ENCODE assay signal across 8 cellular contexts in genomic region chr13:49791214-49791752, GRCh38. TPM values are rescaled to one million over a fixed set of nuclear protein-coding genes. Genes with fewer than 3 reads are reported as not detected.
DNase-seq lines count a peak whose midpoint lies in the region; ATAC-seq and TF ChIP-seq lines count a peak whose summit lies in the region.

No MANE protein-coding gene starts in this region.

- no peak for TF ChIP-seq EP300 in ovary (IDR thresholded peaks at IDR 0.05)

- no peaks in the 10 kb centered on the region for H3K36me3 ChIP-seq in ovary

- TF ChIP-seq POLR2A in ovary (IDR thresholded peaks at IDR 0.05) = no peak

- H3K27me3 ChIP-seq in foreskin keratinocyte (no peaks in the 10 kb centered on the region), ovary (no peaks in the 10 kb centered on the region)

- peak; percentile 8 to 18 for DNase-seq in activated CD4-positive, alpha-beta T cell treated with anti-CD3 and anti-CD28 coated beads for 4 hours
- DNase-seq in activated CD4-positive, alpha-beta T cell treated with anti-CD3 and anti-CD28 coated beads for 48 hours = no peak
- DNase-seq in Kasumi-1 (lab: John Stamatoyannopoulos, UW) (peak; percentile 28 to 36), foreskin keratinocyte (peak; percentile 11 to 33), ovary (no peak), ureter (ENCODE audit: low spot score) (no peak)
- peak; percentile 2 to 8 for DNase-seq in activated CD4-positive, alpha-beta T cell treated with anti-CD3 and anti-CD28 coated beads, Interleukin-2, amount 50 U/mL, for 48 hours

- H3K27ac ChIP-seq in foreskin keratinocyte (no peak overlapping the region), ovary (peak overlapping the region in 1 of 2 donors; percentile 92)

- H3K4me3 ChIP-seq in ovary = peak overlapping the region; percentile 71

- TF ChIP-seq CTCF in foreskin keratinocyte (conservative IDR thresholded peaks at IDR 0.05) (peak; percentile 24), ovary (IDR thresholded peaks at IDR 0.05) (no peak)

- H3K4me1 ChIP-seq in foreskin keratinocyte (peaks cover 3% of the 10 kb centered on the region), ovary (ENCODE audit: insufficient read depth) (peaks cover 7% of the 10 kb centered on the region)

- WGBS in ovary, 3 donors = 7 to 12% (median 8%) methylated on average over 11 of the region's 11 CpGs

- no peak for ATAC-seq in foreskin keratinocyte
- ATAC-seq in HG02840 (IDR thresholded peaks at IDR 0.05; ENCODE audit: low FRiP score, unreplicated experiment) = no peak

- intact Hi-C loops in ovary (cut with DNase I) = loop anchor here in 1 of 4 donors (5.0 kb wide), 2 partner anchors 99 to 1091 kb away; partner anchors contain the start of gene EBPL

- no peaks in the 10 kb centered on the region for H3K9me3 ChIP-seq in ovary

RNA-seq across cellular contexts. Expression of gene KPNA3, which starts 1.2 kb away (rescaled TPM):
- total RNA-seq in foreskin keratinocyte (43.0 and 45.6 TPM in 2 replicates), ovary (10 to 100 TPM; 10.8 to 30.9 (median 23.9) TPM), ureter (26.4 TPM)
- polyA plus RNA-seq in foreskin keratinocyte (14.1 and 17.9 TPM in 2 replicates), ovary (10 to 100 TPM in 1 of 2 donors, 1 to 10 TPM in 1; 9.1 to 17.5 TPM)

Comparison
In these comparisons a context has a peak if more than half of its experiments do, and no peak if none do; other contexts are left out.
1. DNase-seq: peak in activated CD4-positive, alpha-beta T cell treated with anti-CD3 and anti-CD28 coated beads for 4 hours (2 of 2), Kasumi-1 (2 of 2), activated CD4-positive, alpha-beta T cell treated with anti-CD3 and anti-CD28 coated beads, Interleukin-2, amount 50 U/mL, for 48 hours (2 of 2) and foreskin keratinocyte (2 of 2); none in activated CD4-positive, alpha-beta T cell treated with anti-CD3 and anti-CD28 coated beads for 48 hours (single experiment), ovary (0 of 5) and ureter (single experiment).